ENCODE assay signal across 9 cellular contexts in genomic region chr1:173914366-173914871, GRCh38. TPM values are rescaled to one million over a fixed set of nuclear protein-coding genes. Genes with fewer than 3 reads are reported as not detected.
A peak's percentile ranks its signal among the peaks of the same experiment; 100 is the strongest.
DNase-seq lines count a peak whose midpoint lies in the region; ATAC-seq, FAIRE-seq and TF ChIP-seq lines count a peak whose summit lies in the region.
"Had no signal": no experiment of that assay in that cellular context is flagged by ENCODE, and none has a peak within 500 bp of the region (broad histone marks: within the 10 kb centered on the region; RNA-seq: fewer than 3 reads in every experiment).

No MANE protein-coding gene starts in this region.

- POLR2A ChIA-PET in A549 (lab: Yijun Ruan, JAX) = no interaction called here

- H3K4me3 ChIP-seq in A549 = no peak overlapping the region
- H3K4me3 ChIP-seq in cardiac fibroblast (replicated peaks in 1 of 2; ENCODE audit: low read depth in 2 of 2, low read length in 2 of 2) = no peak overlapping the region

- ATAC-seq in A549 (peak; percentile 85 to 94), HG03432 (IDR thresholded peaks at IDR 0.05; ENCODE audit: unreplicated experiment) (no peak)

- WGBS in A549 (ENCODE audit: missing lambda C conversion rate) = 50% methylated on average over 13 of the region's 13 CpGs

- no peaks in the 10 kb centered on the region for H3K27me3 Mint-ChIP-seq in progenitor cell of endocrine pancreas

- peaks cover 3% of the 10 kb centered on the region for H3K4me1 Mint-ChIP-seq in progenitor cell of endocrine pancreas (ENCODE audit: low read depth)

- no peaks in the 10 kb centered on the region for H3K9me3 Mint-ChIP-seq in progenitor cell of endocrine pancreas (ENCODE audit: low read depth)
- H3K9me3 Mint-ChIP-seq: dendritic cell treated with granulocyte-macrophage colony-stimulating factor and Interleukin-4, amounts not matched to agents 40 ng/mL and 50 ng/mL, for 4 days had no signal

- TF ChIP-seq EP300 in A549 (IDR thresholded peaks at IDR 0.05) = no peak

- no peak overlapping the region for H3K4me2 ChIP-seq in A549

- TF ChIP-seq RAD21 in A549 (conservative IDR thresholded peaks at IDR 0.05 in 1 of 2, IDR thresholded peaks at IDR 0.05 in 1 of 2) = peak; percentile 23 to 54; a peak in 3 of 5 replicates

- CTCF ChIA-PET in A549 (lab: Yijun Ruan, JAX) = interaction anchor here (0.6 to 2.4 kb wide), 11 partner anchors 10 to 1114 kb away, joined by 3 to 14 read pairs (median 4); no protein-coding TSS in a partner anchor

- H3K9me3 ChIP-seq in A549 = no peaks in the 10 kb centered on the region

- H3K4me1 ChIP-seq in A549 = no peaks in the 10 kb centered on the region

- no peak overlapping the region for H3K4me3 Mint-ChIP-seq in progenitor cell of endocrine pancreas (ENCODE audit: low read depth)
- H3K4me3 Mint-ChIP-seq: dendritic cell treated with granulocyte-macrophage colony-stimulating factor and Interleukin-4, amounts not matched to agents 40 ng/mL and 50 ng/mL, for 4 days had no signal

- TF ChIP-seq POLR2A in A549 (IDR thresholded peaks at IDR 0.05; ENCODE audit: low read length) = no peak

- DNase-seq in A549 (ENCODE audit: low read depth in 1 of 2, low spot score in 1 of 2) (peak; percentile 69 to 71), NCI-H82 treated with DMSO at 0.1 percent for 48 hours (lab: John Stamatoyannopoulos, UW; ENCODE audit: unreplicated experiment) (peak; percentile 19), cardiac fibroblast (ENCODE audit: low read depth in 2 of 2) (peak; percentile 21 to 52), progenitor cell of endocrine pancreas (ENCODE audit: low spot score, unreplicated experiment) (no peak), ecto neural progenitor cell (ENCODE audit: low spot score) (no peak), retina (no peak)

- no peak overlapping the region for H3K27ac ChIP-seq in A549

- no peak overlapping the region for H3K27ac Mint-ChIP-seq in progenitor cell of endocrine pancreas
- H3K27ac Mint-ChIP-seq: dendritic cell treated with granulocyte-macrophage colony-stimulating factor and Interleukin-4, amounts not matched to agents 40 ng/mL and 50 ng/mL, for 4 days had no signal

- H3K36me3 Mint-ChIP-seq in progenitor cell of endocrine pancreas (ENCODE audit: insufficient read depth) = no peaks in the 10 kb centered on the region

- peak; percentile 65 for TF ChIP-seq CTCF in A549 (IDR thresholded peaks at IDR 0.05)
- peak; percentile 83 for TF ChIP-seq CTCF in GM12872 (IDR thresholded peaks at IDR 0.05; ENCODE audit: insufficient read depth, low read depth, low read length)
- TF ChIP-seq CTCF in cardiac fibroblast (IDR thresholded peaks at IDR 0.05; ENCODE audit: low read depth, low read length) = peak; percentile 65
- TF ChIP-seq CTCF in progenitor cell of endocrine pancreas (IDR thresholded peaks at IDR 0.05; ENCODE audit: unreplicated experiment) = peak; percentile 58

- peak; percentile 43 for FAIRE-seq in A549 (lab: Jason Lieb, UNC)

TF ChIP-seq in A549, 52 proteins besides CTCF, POLR2A, EP300 and RAD21:
- TF ChIP-seq FOSL2 (IDR thresholded peaks at IDR 0.05) (no peak), FOSL2 (CRISPR knock-in tag; IDR thresholded peaks at IDR 0.05) (no peak), SMC3 (IDR thresholded peaks at IDR 0.05) (0 out of 3 replicates have a peak, but pooled peaks have one; percentile 19), RCOR1 (IDR thresholded peaks at IDR 0.05; ENCODE audit: low read depth, low read length) (no peak), MYC (IDR thresholded peaks at IDR 0.05; ENCODE audit: borderline replicate concordance, low read length) (no peak), HOXB5 (CRISPR knock-in tag; IDR thresholded peaks at IDR 0.05) (no peak)
TF ChIP-seq in A549: peak in this region for 1.

RNA-seq across cellular contexts. Expression of gene SERPINC1, which starts 2.7 kb away (rescaled TPM):
- polyA plus RNA-seq in A549 (2011; rRNA removed) = 0.13 and 0.15 TPM in 2 replicates
- polyA plus RNA-seq in A549 (2012; cell fraction: cytosol; rRNA removed) = 0.04 and 0.05 TPM in 2 replicates
- polyA plus RNA-seq in A549 (2012; cell fraction: nucleus; rRNA removed) = 0.20 TPM in 1 of 2 replicates, not detected in the other
- 0.05 to 0.13 TPM (median 0.05 TPM) in 3 replicates for polyA plus RNA-seq in A549 (2017; fragmentation: RNase III; extraction: RNeasy Plus Mini Kit Qiagen cat#74134 plus additional on column Dnase treatment)
- polyA minus RNA-seq in A549 (2011; rRNA and poly(A)+ RNA removed) = not detected in 2 replicates
- 0.31 TPM in 1 of 2 replicates, not detected in the other for total RNA-seq in progenitor cell of endocrine pancreas

RNA-seq across cellular contexts. Expression of gene ZBTB37, which starts 46.2 kb away (rescaled TPM):
- polyA plus RNA-seq in A549 (2011; rRNA removed) = 3.0 TPM in 2 replicates
- 0.33 and 0.60 TPM in 2 replicates for polyA plus RNA-seq in A549 (2012; cell fraction: cytosol; rRNA removed)
- polyA plus RNA-seq in A549 (2012; cell fraction: nucleus; rRNA removed) = 0.52 and 0.72 TPM in 2 replicates
- polyA plus RNA-seq in A549 (2017; fragmentation: RNase III; extraction: RNeasy Plus Mini Kit Qiagen cat#74134 plus additional on column Dnase treatment) = 1.0 to 1.3 TPM (median 1.1 TPM) in 3 replicates
- polyA minus RNA-seq in A549 (2011; rRNA and poly(A)+ RNA removed) = 13.4 and 15.1 TPM in 2 replicates
- total RNA-seq in progenitor cell of endocrine pancreas = 12.2 and 14.3 TPM in 2 replicates

RNA-seq across cellular contexts. Expression of gene GAS5, which starts 46.6 kb away (rescaled TPM):
- polyA plus RNA-seq in A549 (2011; rRNA removed) (1,735 and 1,903 TPM in 2 replicates), A549 (2017; fragmentation: RNase III; extraction: RNeasy Plus Mini Kit Qiagen cat#74134 plus additional on column Dnase treatment) (376 to 421 TPM (median 410 TPM) in 3 replicates)
- 363 and 466 TPM in 2 replicates for polyA plus RNA-seq in A549 (2012; cell fraction: cytosol; rRNA removed)
- polyA plus RNA-seq in A549 (2012; cell fraction: nucleus; rRNA removed) = 357 and 566 TPM in 2 replicates
- 384 and 446 TPM in 2 replicates for polyA minus RNA-seq in A549 (2011; rRNA and poly(A)+ RNA removed)
- 352 and 423 TPM in 2 replicates for total RNA-seq in progenitor cell of endocrine pancreas

Comparison
In these comparisons a context has a peak if more than half of its experiments do, and no peak if none do; other contexts are left out.
1. DNase-seq: peak in A549 (2 of 2), NCI-H82 treated with DMSO at 0.1 percent for 48 hours (single experiment) and cardiac fibroblast (2 of 2); none in progenitor cell of endocrine pancreas (single experiment), ecto neural progenitor cell (single experiment) and retina (single experiment).
2. Peak in every context shown above with its lines, with median percentiles within 50 percentile points of each other: CTCF ChIP-seq.